In genomic region chr7:45579386-45579785, GRCh38 we compare ENCODE assay signal across 1 cellular context.
TF ChIP-seq lines count a peak whose summit lies in the region.

No MANE protein-coding gene starts in this region.

TF ChIP-seq in K562, 482 proteins besides CTCF, POLR2A, EP300 and RAD21:
- TF ChIP-seq CHD7 (IDR thresholded peaks at IDR 0.05; ENCODE audit: low read depth, low read length): no peak
- peak; percentile 28; the same call in 1 of the 2 replicates for TF ChIP-seq VEZF1 (CRISPR knock-in tag; IDR thresholded peaks at IDR 0.05)
